In the genomic region with DNA sequence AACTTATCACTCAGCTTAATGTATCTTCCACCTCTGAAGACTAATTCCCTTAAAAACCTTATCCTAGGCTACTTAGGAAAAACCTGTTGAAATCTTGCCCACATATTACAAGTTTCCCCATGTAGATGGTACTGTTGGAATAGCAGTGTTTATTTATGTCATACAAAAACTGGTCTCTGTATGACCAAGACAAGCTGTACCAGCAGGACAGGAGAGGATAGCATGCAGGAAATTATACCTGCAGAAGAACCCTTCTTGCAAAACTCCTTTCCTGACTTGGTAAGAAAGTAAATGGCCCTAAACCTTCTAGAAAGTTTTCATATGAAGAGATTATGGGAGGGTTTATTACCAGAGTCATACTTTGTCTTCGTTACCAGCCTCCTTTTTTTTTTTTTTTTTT, we compare ENCODE assay signal across 24 cellular contexts.
"Had no signal": no experiment of that assay in that cellular context is flagged by ENCODE, and none has a peak within 500 bp of the region (broad histone marks: within the 10 kb centered on the region; RNA-seq: fewer than 3 reads in every experiment).

No MANE protein-coding gene starts in this region.

- H3K4me1 ChIP-seq: pancreas, prostate gland, right lobe of liver, sigmoid colon, thyroid gland, upper lobe of right lung, uterus had no signal

- H3K27ac ChIP-seq: neutrophil, pancreas, right lobe of liver, sigmoid colon, thoracic aorta, thyroid gland, tibial nerve, upper lobe of right lung, uterus had no signal

- DNase-seq: naive thymus-derived CD8-positive, alpha-beta T cell; nephron progenitor cell; nucleus accumbens; pancreas; right cardiac atrium; right lobe of liver; sigmoid colon; small intestine; stimulated activated CD4-positive, alpha-beta T cell treated with anti-CD3 and anti-CD28 coated beads, Interleukin-15, amount 100 ng/mL, for 24 hours; stimulated activated CD4-positive, alpha-beta T cell treated with anti-CD3 and anti-CD28 coated beads, Interleukin-2, amount 100 ng/mL, for 24 hours; stimulated activated CD4-positive, alpha-beta T cell treated with anti-CD3 and anti-CD28 coated beads, Interleukin-2, amount 100 ng/mL, for 48 hours; stimulated activated CD4-positive, alpha-beta T cell treated with anti-CD3 and anti-CD28 coated beads, Interleukin-4, amount 100 ng/mL, for 24 hours; stimulated activated naive B cell treated with anti-CD40 and anti-IgM and Interleukin-4, amounts not matched to agents 10 μg/mL and 1 μg/mL and 100 μg/mL, for 72 hours; stimulated activated naive CD4-positive, alpha-beta T cell treated with Interleukin-2 at 50 U/mL for 16 hours; stomach; thyroid gland; upper lobe of right lung; uterus had no signal

- H3K36me3 ChIP-seq: neutrophil, pancreas, prostate gland, right lobe of liver, sigmoid colon, stomach, thoracic aorta, thyroid gland, tibial nerve, upper lobe of right lung, uterus had no signal

- H3K4me3 ChIP-seq: pancreas, prostate gland, right lobe of liver, sigmoid colon, stomach, thoracic aorta, thyroid gland, tibial nerve, upper lobe of right lung, uterus had no signal

- H3K27me3 ChIP-seq: pancreas, right lobe of liver, sigmoid colon, stomach, thyroid gland, tibial nerve, upper lobe of right lung, uterus had no signal

- H3K9me3 ChIP-seq: neutrophil, pancreas, prostate gland, right lobe of liver, sigmoid colon, stomach, thoracic aorta, thyroid gland, tibial nerve, upper lobe of right lung, uterus had no signal

- ATAC-seq: naive thymus-derived CD8-positive, alpha-beta T cell; natural killer cell treated with Interleukin-12 subunit alpha and Interleukin-12 subunit beta and Interleukin-15 and Interleukin-18, amount 100 ng/mL, for 72 hours; pancreas; right cardiac atrium; right lobe of liver; stimulated activated effector memory CD8-positive, alpha-beta T cell treated with anti-CD3 and anti-CD28 coated beads, Interleukin-12 subunit alpha, Interleukin-12 subunit beta, amount 100 ng/mL, for 72 hours; stimulated activated naive B cell treated with anti-CD40 and anti-IgM and Interleukin-4, amounts not matched to agents 10 μg/mL and 1 μg/mL and 100 μg/mL, for 72 hours; upper lobe of right lung had no signal
